8 cellular contexts compared by ENCODE assay signal in genomic region chr11:118171274-118172062, GRCh38. TPM values are rescaled to one million over a fixed set of nuclear protein-coding genes. Genes with fewer than 3 reads are reported as not detected.
DNase-seq lines count a peak whose midpoint lies in the region; ATAC-seq and TF ChIP-seq lines count a peak whose summit lies in the region.

No MANE protein-coding gene starts in this region.

- H3K9me3 ChIP-seq in Karpas-422 (ENCODE audit: low read length) (no peaks in the 10 kb centered on the region), SK-N-MC (ENCODE audit: low read depth, low read length) (no peaks in the 10 kb centered on the region), parathyroid adenoma (ENCODE audit: control insufficient read depth, low read length) (no peaks in the 10 kb centered on the region), tibial nerve (no peaks in the 10 kb centered on the region)

- H3K9ac ChIP-seq in Karpas-422 (ENCODE audit: low read length) (no peak overlapping the region), SK-N-MC (ENCODE audit: insufficient read length) (no peak overlapping the region), parathyroid adenoma (no peak overlapping the region)

- H3K4me3 ChIP-seq in Karpas-422 (ENCODE audit: low read length) (no peak overlapping the region), SK-N-MC (no peak overlapping the region), parathyroid adenoma (ENCODE audit: low read depth, low read length) (no peak overlapping the region), tibial nerve (no peak overlapping the region)

- H3K36me3 ChIP-seq in Karpas-422 (ENCODE audit: insufficient read depth, low read length) (no peaks in the 10 kb centered on the region), SK-N-MC (ENCODE audit: insufficient read depth, low read length) (no peaks in the 10 kb centered on the region), parathyroid adenoma (ENCODE audit: control insufficient read depth, insufficient read depth, low read length) (no peaks in the 10 kb centered on the region), tibial nerve (peaks cover 0 to 5% (median 0%) of the 10 kb centered on the region in 3 donors)

- H3K27me3 ChIP-seq in Karpas-422 (ENCODE audit: low read length) (no peaks in the 10 kb centered on the region), parathyroid adenoma (ENCODE audit: control insufficient read depth, insufficient read depth, low read length) (no peaks in the 10 kb centered on the region), tibial nerve (peaks cover 0 to 12% of the 10 kb centered on the region in 2 donors)

- no peak overlapping the region for H2AFZ ChIP-seq in Karpas-422 (ENCODE audit: low read length)
- H2AFZ ChIP-seq in parathyroid adenoma = no peak overlapping the region

- no peaks in the 10 kb centered on the region for H4K20me1 ChIP-seq in Karpas-422 (ENCODE audit: insufficient read depth, low read depth, low read length)

- H3K9me3 Mint-ChIP-seq in activated naive CD4-positive, alpha-beta T cell treated with anti-CD3 and anti-CD28 coated beads, Interleukin-2, amount 10 ng/mL, durations not matched to agents 7 days and 5 days = no peaks in the 10 kb centered on the region

- no peak overlapping the region for H3K27ac Mint-ChIP-seq in activated naive CD4-positive, alpha-beta T cell treated with anti-CD3 and anti-CD28 coated beads, Interleukin-2, amount 10 ng/mL, durations not matched to agents 7 days and 5 days

- no peaks in the 10 kb centered on the region for H3K4me1 Mint-ChIP-seq in activated naive CD4-positive, alpha-beta T cell treated with anti-CD3 and anti-CD28 coated beads, Interleukin-2, amount 10 ng/mL, durations not matched to agents 7 days and 5 days

- no peak overlapping the region for H3K4me2 ChIP-seq in Karpas-422 (ENCODE audit: low read depth, low read length, poor library complexity, severe bottlenecking)
- H3K4me2 ChIP-seq in parathyroid adenoma (ENCODE audit: low read length) = no peak overlapping the region

- TF ChIP-seq POLR2A in tibial nerve (IDR thresholded peaks at IDR 0.05) = no peak

- CTCF ChIA-PET in activated naive CD4-positive, alpha-beta T cell treated with anti-CD3 and anti-CD28 coated beads, Interleukin-2, amount 10 ng/mL, durations not matched to agents 7 days and 5 days (lab: Charles Lee) = interaction anchor here (0.6 to 6.7 kb wide), 38 partner anchors 8 to 756 kb away, joined by 3 to 96 read pairs (median 4); partner anchors contain the start of genes MPZL2 and SCN4B

- intact Hi-C loops in head of caudate nucleus (cut with DNase I) = no loop called here

- no peak overlapping the region for H3K4me3 Mint-ChIP-seq in activated naive CD4-positive, alpha-beta T cell treated with anti-CD3 and anti-CD28 coated beads, Interleukin-2, amount 10 ng/mL, durations not matched to agents 7 days and 5 days

- no peak for ATAC-seq in HG02623 (IDR thresholded peaks at IDR 0.05; ENCODE audit: unreplicated experiment)

- H3K9me2 ChIP-seq in Karpas-422 (replicated peaks; ENCODE audit: insufficient read depth, low read length) = no peaks in the 10 kb centered on the region

- H3K4me1 ChIP-seq in Karpas-422 (ENCODE audit: low read length) (peaks cover 19% of the 10 kb centered on the region), parathyroid adenoma (peaks cover 3% of the 10 kb centered on the region), tibial nerve (peaks cover 0 to 20% (median 0%) of the 10 kb centered on the region in 4 donors)

- WGBS in tibial nerve, 2 donors = 9 to 28% methylated on average over 7 to 25 of the region's 29 CpGs

- TF ChIP-seq EP300 in tibial nerve (IDR thresholded peaks at IDR 0.05) = no peak

- peak; percentile 70 for DNase-seq in Daoy (ENCODE audit: low read depth)
- peak; percentile 80 for DNase-seq in Karpas-422
- DNase-seq in SK-N-MC (ENCODE audit: low read depth, low spot score) = peak; percentile 6
- peak; percentile 83 for DNase-seq in activated naive CD4-positive, alpha-beta T cell treated with anti-CD3 and anti-CD28 coated beads, Interleukin-2, amount 10 ng/mL, durations not matched to agents 7 days and 5 days
- peak; percentile 82 to 97 (median 92) for DNase-seq in head of caudate nucleus
- DNase-seq in tibial nerve (ENCODE audit: low spot score in 2 of 2) = peak; percentile 37 to 44

- peak; percentile 78 for TF ChIP-seq CTCF in parathyroid adenoma (IDR thresholded peaks at IDR 0.05)
- TF ChIP-seq CTCF in tibial nerve (IDR thresholded peaks at IDR 0.05) = peak; percentile 86 to 91 (median 87)

- no peak overlapping the region for H3K27ac ChIP-seq in Karpas-422 (ENCODE audit: low read length)
- no peak overlapping the region for H3K27ac ChIP-seq in SK-N-MC
- no peak overlapping the region for H3K27ac ChIP-seq in parathyroid adenoma
- H3K27ac ChIP-seq in tibial nerve = no peak overlapping the region

- H3K79me2 ChIP-seq in Karpas-422 (ENCODE audit: low read length) (no peaks in the 10 kb centered on the region), parathyroid adenoma (no peaks in the 10 kb centered on the region)

- H3K36me3 Mint-ChIP-seq in activated naive CD4-positive, alpha-beta T cell treated with anti-CD3 and anti-CD28 coated beads, Interleukin-2, amount 10 ng/mL, durations not matched to agents 7 days and 5 days = no peaks in the 10 kb centered on the region

- peaks cover 80% of the 10 kb centered on the region for H3K27me3 Mint-ChIP-seq in activated naive CD4-positive, alpha-beta T cell treated with anti-CD3 and anti-CD28 coated beads, Interleukin-2, amount 10 ng/mL, durations not matched to agents 7 days and 5 days

RNA-seq across cellular contexts. Expression of gene SCN2B, which starts 5.0 kb away (rescaled TPM):
- total RNA-seq in Daoy (2014; rRNA removed; shearing (Covaris generic)) = not detected in 2 replicates
- 0.25 TPM in 1 of 2 replicates, not detected in the other for total RNA-seq in Karpas-422 (2014; rRNA removed; shearing (Covaris generic); ENCODE audit: low replicate concordance)
- total RNA-seq in tibial nerve = 1 to 10 TPM in 1 of 4 donors, under 1 TPM in 2, not detected in 1; 0.78 to 1.3 (median 0.87) TPM

RNA-seq across cellular contexts. Expression of gene SCN4B, which starts 18.8 kb away (rescaled TPM):
- 0.57 and 1.2 TPM in 2 replicates for total RNA-seq in Daoy (2014; rRNA removed; shearing (Covaris generic))
- not detected in 2 replicates for total RNA-seq in Karpas-422 (2014; rRNA removed; shearing (Covaris generic); ENCODE audit: low replicate concordance)
- total RNA-seq in tibial nerve = 1 to 10 TPM in 2 of 4 donors, under 1 TPM in 2; 0.66 to 4.1 (median 1.1) TPM

RNA-seq across cellular contexts. Expression of gene JAML, which starts 53.3 kb away (rescaled TPM):
- not detected in 2 replicates for total RNA-seq in Daoy (2014; rRNA removed; shearing (Covaris generic))
- total RNA-seq in Karpas-422 (2014; rRNA removed; shearing (Covaris generic); ENCODE audit: low replicate concordance) = 5.4 and 9.1 TPM in 2 replicates
- 1 to 10 TPM in 3 of 4 donors, under 1 TPM in 1; 0.60 to 4.5 (median 3.9) TPM for total RNA-seq in tibial nerve

Comparison
In these comparisons a context has a peak if more than half of its experiments do, and no peak if none do; other contexts are left out.
1. DNase-seq: peak in every context shown above with its lines; median percentile 92 in head of caudate nucleus; 83 in activated naive CD4-positive, alpha-beta T cell treated with anti-CD3 and anti-CD28 coated beads, Interleukin-2, amount 10 ng/mL, durations not matched to agents 7 days and 5 days; 80 in Karpas-422; 70 in Daoy; 40 in tibial nerve; 6 in SK-N-MC.